ENCODE assay signal across 9 cellular contexts in genomic region chr13:29902632-29903305, GRCh38. TPM values are rescaled to one million over a fixed set of nuclear protein-coding genes. Genes with fewer than 3 reads are reported as not detected.
A peak's percentile ranks its signal among the peaks of the same experiment; 100 is the strongest.
DNase-seq lines count a peak whose midpoint lies in the region; ATAC-seq and TF ChIP-seq lines count a peak whose summit lies in the region.
"Had no signal": no experiment of that assay in that cellular context is flagged by ENCODE, and none has a peak within 500 bp of the region (broad histone marks: within the 10 kb centered on the region; RNA-seq: fewer than 3 reads in every experiment).

No MANE protein-coding gene starts in this region.

- CTCF ChIA-PET in CD8-positive, alpha-beta T cell (lab: Charles Lee) = interaction anchor here (0.9 to 1.9 kb wide), 3 partner anchors 10 to 22 kb away, joined by 4 to 9 read pairs (median 5); no protein-coding TSS in a partner anchor
- CTCF ChIA-PET in OCI-LY7 (lab: Charles Lee; ENCODE audit: unreplicated experiment) = interaction anchor here (0.5 kb wide), 1 partner anchor 230 kb away, joined by 3 read pairs; no protein-coding TSS in a partner anchor

- H3K4me1 Mint-ChIP-seq in CD8-positive, alpha-beta T cell (ENCODE audit: low read depth) = peaks cover 18% of the 10 kb centered on the region

- no peak for DNase-seq in CD8-positive, alpha-beta T cell
- DNase-seq in RWPE2 (ENCODE audit: low spot score) (no peak), dorsolateral prefrontal cortex (no peak), pons (ENCODE audit: low spot score) (peak; percentile 66), OCI-LY7 (ENCODE audit: low spot score) (no peak), heart right ventricle (no peak), KBM-7 (no peak), SK-N-DZ (ENCODE audit: low spot score) (no peak)
- DNase-seq: WERI-Rb-1 had no signal

- H4K20me1 ChIP-seq in OCI-LY7 (ENCODE audit: insufficient read depth, low read length) = no peaks in the 10 kb centered on the region

- WGBS in heart right ventricle, 2 donors = 45 to 49% methylated on average over 4 of the region's 4 CpGs

- BruUV-seq in OCI-LY7 (replicated peaks; lab: Mats Ljungman, UMichigan) = no TSS peak

- no peaks in the 10 kb centered on the region for H3K9me2 ChIP-seq in OCI-LY7 (ENCODE audit: insufficient read depth, low read length)

- peaks cover 17% of the 10 kb centered on the region for H3K4me1 ChIP-seq in CD8-positive, alpha-beta T cell (ENCODE audit: insufficient read depth, low read length)
- H3K4me1 ChIP-seq in RWPE2 (ENCODE audit: insufficient read depth, poor library complexity, severe bottlenecking) (peaks cover 23% of the 10 kb centered on the region), OCI-LY7 (ENCODE audit: insufficient read depth, low read length, poor library complexity, severe bottlenecking) (no peaks in the 10 kb centered on the region), heart right ventricle (peaks cover 0 to 22% (median 0%) of the 10 kb centered on the region in 9 donors)

- H2AFZ ChIP-seq in OCI-LY7 (ENCODE audit: low read length) = no peak overlapping the region

- H3K27me3 Mint-ChIP-seq in CD8-positive, alpha-beta T cell (ENCODE audit: low read depth) = no peaks in the 10 kb centered on the region

- H3K4me3 ChIP-seq in CD8-positive, alpha-beta T cell (ENCODE audit: low read depth, low read length) = peak overlapping the region; percentile 31
- H3K4me3 ChIP-seq in RWPE2 (ENCODE audit: severe bottlenecking) (no peak overlapping the region), dorsolateral prefrontal cortex (peak overlapping the region in 3 of 59 donors; percentile 2 to 10 (median 8)), OCI-LY7 (ENCODE audit: low read depth, low read length, poor library complexity, severe bottlenecking) (no peak overlapping the region), heart right ventricle (peak overlapping the region in 1 of 10 donors; percentile 6)

- POLR2A ChIA-PET in CD8-positive, alpha-beta T cell (lab: Charles Lee) = interaction anchor here (1.0 to 1.6 kb wide), 3 partner anchors 11 to 602 kb away, joined by 3 to 4 read pairs (median 3); no protein-coding TSS in a partner anchor
- POLR2A ChIA-PET in OCI-LY7 (lab: Charles Lee) = interaction anchor here (0.6 to 1.1 kb wide), 3 partner anchors 18 to 243 kb away, joined by 3 to 4 read pairs (median 3); no protein-coding TSS in a partner anchor

- H3K79me2 ChIP-seq in OCI-LY7 (ENCODE audit: insufficient read depth, low read depth, low read length) = no peaks in the 10 kb centered on the region

- peak overlapping the region; percentile 6 for H3K27ac ChIP-seq in CD8-positive, alpha-beta T cell (ENCODE audit: low read depth, low read length)
- H3K27ac ChIP-seq in RWPE2 (ENCODE audit: poor library complexity, severe bottlenecking) (peak overlapping the region; percentile 52), dorsolateral prefrontal cortex (peak overlapping the region in 30 of 59 donors; percentile 0 to 72 (median 47)), OCI-LY7 (ENCODE audit: low read depth, low read length, poor library complexity, severe bottlenecking) (no peak overlapping the region), heart right ventricle (peak overlapping the region in 1 of 10 donors; percentile 1)
- H3K27ac ChIP-seq: WERI-Rb-1 had no signal

- no peaks in the 10 kb centered on the region for H3K9me3 Mint-ChIP-seq in CD8-positive, alpha-beta T cell

- no peaks in the 10 kb centered on the region for H3K36me3 ChIP-seq in CD8-positive, alpha-beta T cell (ENCODE audit: insufficient read depth, low read length)
- H3K36me3 ChIP-seq in RWPE2 (ENCODE audit: low read depth) (no peaks in the 10 kb centered on the region), OCI-LY7 (ENCODE audit: insufficient read depth, low read length) (no peaks in the 10 kb centered on the region), heart right ventricle (no peaks in the 10 kb centered on the region)
- H3K36me3 ChIP-seq: WERI-Rb-1 had no signal

- H3K36me3 Mint-ChIP-seq in CD8-positive, alpha-beta T cell = no peaks in the 10 kb centered on the region

- peak overlapping the region; percentile 81 for H3K4me3 Mint-ChIP-seq in CD8-positive, alpha-beta T cell

- no peaks in the 10 kb centered on the region for H3K27me3 ChIP-seq in CD8-positive, alpha-beta T cell (ENCODE audit: insufficient read depth, low read length)
- no peaks in the 10 kb centered on the region for H3K27me3 ChIP-seq in RWPE2 (ENCODE audit: insufficient read depth, poor library complexity, severe bottlenecking)
- no peaks in the 10 kb centered on the region for H3K27me3 ChIP-seq in dorsolateral prefrontal cortex
- H3K27me3 ChIP-seq in heart right ventricle = peaks cover 0 to 20% (median 0%) of the 10 kb centered on the region in 7 donors

- no peak for ATAC-seq in CD8-positive, alpha-beta T cell
- ATAC-seq in RWPE2 (ENCODE audit: low read depth) (no peak), heart right ventricle (no peak)

- H3K27ac Mint-ChIP-seq in CD8-positive, alpha-beta T cell = peak overlapping the region; percentile 84

- in situ Hi-C loops in KBM-7 (cut with MboI; ENCODE audit: low pct_unique_long_range_greater_than_20kb, low sequenced_read_pairs) = no loop called here

- intact Hi-C loops in CD8-positive, alpha-beta T cell (cut with DNase I, micrococcal nuclease) = loop anchor here in 1 of 2 experiments (5.0 kb wide), 2 partner anchors 35 to 305 kb away; partner anchors contain the start of gene SLC7A1
- intact Hi-C loops in dorsolateral prefrontal cortex (cut with DNase I) (no loop called here), OCI-LY7 (cut with micrococcal nuclease; ENCODE audit: unreplicated experiment) (no loop called here), heart right ventricle (cut with DNase I) (no loop called here)

- no peaks in the 10 kb centered on the region for H3K9me3 ChIP-seq in CD8-positive, alpha-beta T cell (ENCODE audit: low read length)
- no peaks in the 10 kb centered on the region for H3K9me3 ChIP-seq in RWPE2 (ENCODE audit: severe bottlenecking)
- H3K9me3 ChIP-seq in OCI-LY7 (ENCODE audit: low read length) = no peaks in the 10 kb centered on the region
- H3K9me3 ChIP-seq in heart right ventricle = peaks cover 0 to 10% (median 0%) of the 10 kb centered on the region in 11 donors

- H3K4me2 ChIP-seq in OCI-LY7 (ENCODE audit: low read length) = no peak overlapping the region

- TF ChIP-seq CTCF in CD8-positive, alpha-beta T cell (IDR thresholded peaks at IDR 0.05) = no peak
- TF ChIP-seq CTCF in RWPE2 (IDR thresholded peaks at IDR 0.05; ENCODE audit: poor library complexity, severe bottlenecking) = no peak
- TF ChIP-seq CTCF in dorsolateral prefrontal cortex (IDR thresholded peaks at IDR 0.05 in 54 of 56, conservative IDR thresholded peaks at IDR 0.05 in 2 of 56; ENCODE audit: low read depth in 1 of 56, partially characterized antibody in 56 of 56) = no peak
- TF ChIP-seq CTCF in OCI-LY7 (conservative IDR thresholded peaks at IDR 0.05; ENCODE audit: low read length) = no peak
- TF ChIP-seq CTCF in heart right ventricle (IDR thresholded peaks at IDR 0.05) = no peak

RNA-seq across cellular contexts. Expression of gene UBL3, which starts 52.4 kb away (rescaled TPM):
- 10 to 100 TPM; 40.0 to 43.1 TPM for total RNA-seq in CD8-positive, alpha-beta T cell
- total RNA-seq in dorsolateral prefrontal cortex (100 to 1,000 TPM in 1 of 120 experiments, 10 to 100 TPM in 119; 53.7 to 110 (median 72.5) TPM), OCI-LY7 (2022) (11.4 and 12.2 TPM in 2 replicates), heart right ventricle (10 to 100 TPM; 18.3 to 24.3 (median 21.0) TPM)
- 5.6 and 6.7 TPM in 2 replicates for total RNA-seq in OCI-LY7 (2014; rRNA removed; shearing (Covaris generic))
- polyA plus RNA-seq in heart right ventricle = 10 to 100 TPM in 1 of 2 donors, 1 to 10 TPM in 1; 6.7 to 12.1 TPM
- 8.7 and 11.0 TPM in 2 replicates for polyA plus RNA-seq in SK-N-DZ (2014; cell fraction: cytosol; rRNA removed)
- 6.1 and 7.5 TPM in 2 replicates for polyA plus RNA-seq in SK-N-DZ (2014; cell fraction: nucleus; rRNA removed)
